ENCODE assay signal across 18 cellular contexts in the genomic region with DNA sequence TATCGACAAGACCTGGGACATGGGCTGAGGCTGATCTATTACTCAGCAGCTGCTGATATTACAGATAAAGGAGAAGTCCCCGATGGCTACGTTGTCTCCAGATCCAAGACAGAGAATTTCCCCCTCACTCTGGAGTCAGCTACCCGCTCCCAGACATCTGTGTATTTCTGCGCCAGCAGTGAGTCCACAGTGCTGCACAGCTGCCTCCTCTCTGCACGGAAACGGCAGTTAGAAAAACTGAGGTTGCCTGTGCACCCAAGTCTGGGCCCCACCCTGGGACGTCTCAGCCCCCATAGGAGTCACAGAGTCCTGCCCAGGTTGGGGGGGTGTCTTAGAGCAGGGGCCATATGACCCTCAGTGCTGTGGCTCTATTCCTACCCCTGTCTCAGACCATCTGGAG.
"Had no signal": no experiment of that assay in that cellular context is flagged by ENCODE, and none has a peak within 500 bp of the region (broad histone marks: within the 10 kb centered on the region; RNA-seq: fewer than 3 reads in every experiment).

No MANE protein-coding gene starts in this region.

- H3K4me1 Mint-ChIP-seq: memory B cell had no signal

- H3K27me3 ChIP-seq: colonic mucosa, gastrocnemius medialis, heart left ventricle, ovary, tibial nerve had no signal

- H3K4me3 Mint-ChIP-seq: memory B cell; natural killer cell treated with Interleukin-12 subunit alpha and Interleukin-12 subunit beta and Interleukin-15 and Interleukin-18, amount 100 ng/mL, for 72 hours; stimulated activated naive CD8-positive, alpha-beta T cell treated with anti-CD3 and anti-CD28 coated beads, Interleukin-15, Interleukin-2, amounts not matched to agents 100 ng/mL and 50 ng/mL, for 24 hours; T-helper 2 cell treated with Interferon-gamma antibody and Interleukin-4, amounts not matched to agents 5 μg/mL and 100 μg/mL, for 36 hours had no signal

- H3K27me3 Mint-ChIP-seq: stimulated activated naive CD8-positive, alpha-beta T cell treated with anti-CD3 and anti-CD28 coated beads, Interleukin-15, Interleukin-2, amounts not matched to agents 100 ng/mL and 50 ng/mL, for 24 hours had no signal

- H3K4me3 ChIP-seq: colonic mucosa, dorsolateral prefrontal cortex, gastrocnemius medialis, heart left ventricle, ovary, prostate gland, tibial nerve had no signal

- H3K36me3 ChIP-seq: colonic mucosa, gastrocnemius medialis, heart left ventricle, ovary, prostate gland, tibial nerve had no signal

- H3K4me1 ChIP-seq: colonic mucosa, gastrocnemius medialis, heart left ventricle, prostate gland, tibial nerve had no signal

- H3K9me3 Mint-ChIP-seq: effector memory CD8-positive, alpha-beta T cell; memory B cell; natural killer cell treated with Interleukin-12 subunit alpha and Interleukin-12 subunit beta and Interleukin-15 and Interleukin-18, amount 100 ng/mL, for 72 hours; stimulated activated naive CD8-positive, alpha-beta T cell treated with anti-CD3 and anti-CD28 coated beads, Interleukin-15, Interleukin-2, amounts not matched to agents 100 ng/mL and 50 ng/mL, for 24 hours; T-helper 2 cell treated with Interferon-gamma antibody and Interleukin-4, amounts not matched to agents 5 μg/mL and 100 μg/mL, for 36 hours had no signal

- H3K36me3 Mint-ChIP-seq: memory B cell; natural killer cell treated with Interleukin-12 subunit alpha and Interleukin-12 subunit beta and Interleukin-15 and Interleukin-18, amount 100 ng/mL, for 72 hours had no signal

- ATAC-seq: effector memory CD8-positive, alpha-beta T cell; esophagus mucosa; gastrocnemius medialis; heart left ventricle; left colon; natural killer cell treated with Interleukin-12 subunit alpha and Interleukin-12 subunit beta and Interleukin-15 and Interleukin-18, amount 100 ng/mL, for 72 hours had no signal

- DNase-seq: activated CD4-positive, alpha-beta T cell treated with anti-CD3 and anti-CD28 coated beads for 1 hour; activated CD4-positive, alpha-beta T cell treated with anti-CD3 and anti-CD28 coated beads, Interleukin-2, amount 50 U/mL, for 48 hours; amygdala; colonic mucosa; dorsolateral prefrontal cortex; effector memory CD8-positive, alpha-beta T cell; gastrocnemius medialis; heart left ventricle; left colon; ovary; stimulated activated CD4-positive, alpha-beta T cell treated with anti-CD3 and anti-CD28 coated beads, Interleukin-2, amount 100 ng/mL, for 48 hours had no signal

- H3K27ac Mint-ChIP-seq: memory B cell; natural killer cell treated with Interleukin-12 subunit alpha and Interleukin-12 subunit beta and Interleukin-15 and Interleukin-18, amount 100 ng/mL, for 72 hours; stimulated activated naive CD8-positive, alpha-beta T cell treated with anti-CD3 and anti-CD28 coated beads, Interleukin-15, Interleukin-2, amounts not matched to agents 100 ng/mL and 50 ng/mL, for 24 hours; T-helper 2 cell treated with Interferon-gamma antibody and Interleukin-4, amounts not matched to agents 5 μg/mL and 100 μg/mL, for 36 hours had no signal

- H3K27ac ChIP-seq: colonic mucosa, dorsolateral prefrontal cortex, gastrocnemius medialis, heart left ventricle, ovary, prostate gland, tibial nerve had no signal

- H3K9me3 ChIP-seq: colonic mucosa, gastrocnemius medialis, heart left ventricle, ovary, prostate gland, tibial nerve had no signal
